In the genomic region with DNA sequence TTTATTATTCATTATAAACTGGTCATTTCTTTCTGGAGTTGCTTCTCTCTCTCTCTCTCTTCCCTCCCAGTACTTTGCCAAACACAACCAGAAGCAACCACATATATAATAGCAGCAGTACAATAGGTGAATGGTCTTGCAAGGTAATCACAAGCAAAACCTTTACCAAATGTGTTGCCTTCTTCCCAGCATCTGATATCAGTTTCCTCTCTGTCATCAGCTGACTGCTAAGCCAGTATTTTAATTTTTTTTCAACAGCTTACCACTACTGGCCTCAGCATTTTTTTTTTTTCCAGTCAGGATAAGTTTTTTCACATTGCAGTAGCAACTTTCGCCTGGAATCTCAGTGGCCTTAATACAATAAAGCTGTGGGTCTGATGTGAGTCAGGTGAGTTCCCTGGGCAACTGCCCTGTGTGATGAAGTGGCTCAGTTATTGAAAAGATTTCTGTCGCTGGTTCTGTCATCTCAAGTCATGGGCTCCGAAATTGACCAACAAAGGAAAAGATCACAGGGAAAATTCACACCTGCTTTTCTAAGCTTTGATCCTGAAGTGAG, we compare ENCODE assay signal across 13 cellular contexts.
DNase-seq lines count a peak whose midpoint lies in the region; ATAC-seq and TF ChIP-seq lines count a peak whose summit lies in the region.
"Had no signal": no experiment of that assay in that cellular context is flagged by ENCODE, and none has a peak within 500 bp of the region (broad histone marks: within the 10 kb centered on the region; RNA-seq: fewer than 3 reads in every experiment).

No MANE protein-coding gene starts in this region.

- TF ChIP-seq CTCF in body of pancreas (IDR thresholded peaks at IDR 0.05) (no peak), mucosa of descending colon (IDR thresholded peaks at IDR 0.05) (no peak)

- ATAC-seq in activated T-cell treated with anti-CD3 and anti-CD28 coated beads, Interleukin-2, amount 50 U/mL, for 4 hours: no peak
- ATAC-seq in body of pancreas: peak; percentile 33
- no peak for ATAC-seq in mucosa of descending colon

- no peak for TF ChIP-seq POLR2A in body of pancreas (IDR thresholded peaks at IDR 0.05)

- no peaks in the 10 kb centered on the region for H3K27me3 ChIP-seq in body of pancreas
- H3K27me3 ChIP-seq: cardiac muscle cell, tibial artery had no signal

- H3K9me3 Mint-ChIP-seq in activated T-cell treated with anti-CD3 and anti-CD28 coated beads, Interleukin-2, amount 50 U/mL, for 4 hours: peaks cover 9% of the 10 kb centered on the region

- H3K36me3 ChIP-seq in body of pancreas (replicated peaks in 1 of 2; ENCODE audit: insufficient read depth in 1 of 2, low read depth in 2 of 2) (no peaks in the 10 kb centered on the region), mucosa of descending colon (ENCODE audit: low read depth) (no peaks in the 10 kb centered on the region)
- H3K36me3 ChIP-seq: cardiac muscle cell, tibial artery had no signal

- no peak overlapping the region for H3K27ac ChIP-seq in body of pancreas
- H3K27ac ChIP-seq: cardiac muscle cell, tibial artery had no signal

- peaks cover 56% of the 10 kb centered on the region for H3K4me1 Mint-ChIP-seq in activated T-cell treated with anti-CD3 and anti-CD28 coated beads, Interleukin-2, amount 50 U/mL, for 4 hours (ENCODE audit: low read depth)

- H3K4me1 ChIP-seq in body of pancreas (peaks cover 9% of the 10 kb centered on the region), mucosa of descending colon (ENCODE audit: low read depth) (no peaks in the 10 kb centered on the region)
- H3K4me1 ChIP-seq: tibial artery had no signal

- H3K36me3 Mint-ChIP-seq in activated T-cell treated with anti-CD3 and anti-CD28 coated beads, Interleukin-2, amount 50 U/mL, for 4 hours (ENCODE audit: insufficient read depth): peaks cover 5% of the 10 kb centered on the region

- no peaks in the 10 kb centered on the region for H3K27me3 Mint-ChIP-seq in activated T-cell treated with anti-CD3 and anti-CD28 coated beads, Interleukin-2, amount 50 U/mL, for 4 hours (ENCODE audit: low read depth)

- peak overlapping the region; percentile 66 for H3K4me3 Mint-ChIP-seq in activated T-cell treated with anti-CD3 and anti-CD28 coated beads, Interleukin-2, amount 50 U/mL, for 4 hours
- H3K4me3 Mint-ChIP-seq: endodermal cell had no signal

- H3K9me3 ChIP-seq in body of pancreas (no peaks in the 10 kb centered on the region), mucosa of descending colon (no peaks in the 10 kb centered on the region)
- H3K9me3 ChIP-seq: tibial artery had no signal

- WGBS in body of pancreas, 2 donors: 37 to 49% methylated on average over 3 of the region's 3 CpGs

- H3K4me3 ChIP-seq in body of pancreas (no peak overlapping the region), mucosa of descending colon (no peak overlapping the region)
- H3K4me3 ChIP-seq: cardiac muscle cell, tibial artery had no signal

- DNase-seq in activated T-cell treated with anti-CD3 and anti-CD28 coated beads, Interleukin-2, amount 50 U/mL, for 4 hours: no peak
- no peak for DNase-seq in activated T-cell treated with anti-CD3 and anti-CD28 coated beads, Interleukin-2, amount 50 U/mL, for 1 hour
- DNase-seq in OCI-M1 (lab: John Stamatoyannopoulos, UW) (peak; percentile 44), body of pancreas (no peak), renal cortical epithelial cell (ENCODE audit: low read depth) (peak; percentile 25), mucosa of descending colon (no peak), NCI-H1048 (lab: John Stamatoyannopoulos, UW) (no peak), HT-29 (ENCODE audit: low spot score) (no peak)
- DNase-seq: Calu3, endodermal cell, NCI-H2081, tibial artery had no signal

- intact Hi-C loops in body of pancreas (cut with DNase I): no loop called here
- intact Hi-C loops in mucosa of descending colon (cut with DNase I, micrococcal nuclease): no loop called here

Comparison
In these comparisons a context has a peak if more than half of its experiments do, and no peak if none do; other contexts are left out.
1. DNase-seq: peak in OCI-M1 (single experiment) and renal cortical epithelial cell (single experiment); none in activated T-cell treated with anti-CD3 and anti-CD28 coated beads, Interleukin-2, amount 50 U/mL, for 4 hours (single experiment), activated T-cell treated with anti-CD3 and anti-CD28 coated beads, Interleukin-2, amount 50 U/mL, for 1 hour (single experiment), body of pancreas (0 of 4), mucosa of descending colon (0 of 3), NCI-H1048 (single experiment) and HT-29 (single experiment).